In genomic region chr5:9118852-9119251, GRCh38 we compare ENCODE assay signal across 1 cellular context.
TF ChIP-seq lines count a peak whose summit lies in the region.

No MANE protein-coding gene starts in this region.

TF ChIP-seq in GM23338, 12 proteins besides CTCF, POLR2A, EP300 and RAD21 (continued from another document):
- TF ChIP-seq ETS1 (IDR thresholded peaks at IDR 0.05): no peak
- no peak for TF ChIP-seq STAT1 (IDR thresholded peaks at IDR 0.05; ENCODE audit: unreplicated experiment)
- no peak for TF ChIP-seq REST (IDR thresholded peaks at IDR 0.05; ENCODE audit: unreplicated experiment)
- TF ChIP-seq NANOG (IDR thresholded peaks at IDR 0.05; ENCODE audit: borderline replicate concordance): no peak
- no peak for TF ChIP-seq EZH2phosphoT487 (IDR thresholded peaks at IDR 0.05; ENCODE audit: unreplicated experiment)
- TF ChIP-seq POLR2AphosphoS5 (IDR thresholded peaks at IDR 0.05; ENCODE audit: low read depth): no peak
